1 cellular context compared by ENCODE assay signal in the genomic region with DNA sequence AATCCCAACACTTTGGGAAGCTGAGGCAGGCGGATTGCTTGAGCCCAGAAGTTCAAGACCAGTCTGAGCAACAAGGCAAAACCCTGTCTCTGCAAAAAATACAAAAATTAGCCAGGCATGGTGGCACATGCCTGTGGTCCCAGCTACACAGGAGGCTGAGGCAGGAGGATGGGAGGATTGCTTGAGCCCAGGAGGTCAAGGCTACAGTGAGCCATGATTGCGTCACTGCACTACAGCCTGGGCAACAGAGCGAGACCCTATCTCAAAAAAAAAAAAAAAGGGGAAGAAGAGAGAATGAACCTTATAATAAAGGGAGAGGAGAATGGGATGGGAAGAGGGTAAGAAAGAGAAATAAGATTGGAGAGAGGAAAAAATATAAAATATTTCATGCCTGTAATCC. TPM values are rescaled to one million over a fixed set of nuclear protein-coding genes. Genes with fewer than 3 reads are reported as not detected.
"Had no signal": no experiment of that assay in that cellular context is flagged by ENCODE, and none has a peak within 500 bp of the region (broad histone marks: within the 10 kb centered on the region; RNA-seq: fewer than 3 reads in every experiment).

No MANE protein-coding gene starts in this region.

RNA-seq across cellular contexts. Expression of a gene that starts 45.8 kb away (rescaled TPM):
- polyA plus RNA-seq: keratinocyte had no signal
